In the genomic region with DNA sequence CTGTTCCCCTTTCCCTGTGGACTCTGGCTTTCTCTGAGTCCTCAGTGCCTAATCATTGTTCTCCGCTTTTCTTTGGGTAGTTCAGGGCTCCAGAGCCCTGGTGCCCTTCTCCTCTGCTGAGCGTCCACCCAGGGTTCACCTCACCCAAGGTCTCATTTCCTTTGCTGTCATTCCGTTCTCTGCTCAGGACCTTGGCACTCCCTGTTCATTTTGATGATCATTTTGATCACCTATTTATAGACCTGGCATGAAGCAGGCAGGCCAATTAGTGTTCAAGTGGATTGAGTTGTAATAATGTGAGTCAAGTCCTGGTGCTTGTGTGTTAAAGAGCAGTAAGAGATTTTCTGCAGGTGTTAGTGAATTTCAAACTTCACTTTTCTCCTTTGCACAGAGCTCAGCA, we compare ENCODE assay signal across 12 cellular contexts. TPM values are rescaled to one million over a fixed set of nuclear protein-coding genes. Genes with fewer than 3 reads are reported as not detected.
DNase-seq lines count a peak whose midpoint lies in the region; ATAC-seq and TF ChIP-seq lines count a peak whose summit lies in the region.
"Had no signal": no experiment of that assay in that cellular context is flagged by ENCODE, and none has a peak within 500 bp of the region (broad histone marks: within the 10 kb centered on the region; RNA-seq: fewer than 3 reads in every experiment).

No MANE protein-coding gene starts in this region.

- intact Hi-C loops in activated T-helper 2 cell treated with anti-CD3 and anti-CD28 coated beads, Interferon-gamma antibody, Interleukin-2, Interleukin-4, amounts not matched to agents 10 μg/mL and 5 μg/mL and 100 μg/mL, durations not matched to agents 14 hours and 24 hours and 36 hours (cut with micrococcal nuclease), result loop anchor here (10.0 kb wide), 2 partner anchors 118 to 518 kb away; a partner anchor contains a TSS

- ATAC-seq in GM21717 (IDR thresholded peaks at IDR 0.05; ENCODE audit: unreplicated experiment), result no peak
- ATAC-seq: activated CD4-positive, CD25-positive, alpha-beta regulatory T cell treated with anti-CD3 and anti-CD28 coated beads, Interleukin-2, amount 50 U/mL, for 24 hours; naive thymus-derived CD8-positive, alpha-beta T cell had no signal

- H3K9me3 Mint-ChIP-seq in activated T-helper 2 cell treated with anti-CD3 and anti-CD28 coated beads, Interferon-gamma antibody, Interleukin-2, Interleukin-4, amounts not matched to agents 10 μg/mL and 5 μg/mL and 100 μg/mL, durations not matched to agents 14 hours and 24 hours and 36 hours, result no peaks in the 10 kb centered on the region
- H3K9me3 Mint-ChIP-seq: activated naive CD8-positive, alpha-beta T cell treated with anti-CD3 and anti-CD28 coated beads, Interleukin-2, amount 10 ng/mL, durations not matched to agents 7 days and 5 days; naive thymus-derived CD8-positive, alpha-beta T cell had no signal

- H3K4me1 ChIP-seq in BLaER1, result peaks cover 65% of the 10 kb centered on the region
- peaks cover 8% of the 10 kb centered on the region for H3K4me1 ChIP-seq in parathyroid adenoma

- no peak overlapping the region for H3K4me3 Mint-ChIP-seq in activated T-helper 2 cell treated with anti-CD3 and anti-CD28 coated beads, Interferon-gamma antibody, Interleukin-2, Interleukin-4, amounts not matched to agents 10 μg/mL and 5 μg/mL and 100 μg/mL, durations not matched to agents 14 hours and 24 hours and 36 hours (ENCODE audit: low read depth)
- H3K4me3 Mint-ChIP-seq: activated naive CD8-positive, alpha-beta T cell treated with anti-CD3 and anti-CD28 coated beads, Interleukin-2, amount 10 ng/mL, durations not matched to agents 7 days and 5 days had no signal

- H3K27ac ChIP-seq in BLaER1 (peak overlapping the region; percentile 33; the same call in 1 of the 2 replicates), epithelial cell of prostate (peak overlapping the region; percentile 92), parathyroid adenoma (no peak overlapping the region)

- peaks cover 54% of the 10 kb centered on the region for H3K27me3 Mint-ChIP-seq in activated T-helper 2 cell treated with anti-CD3 and anti-CD28 coated beads, Interferon-gamma antibody, Interleukin-2, Interleukin-4, amounts not matched to agents 10 μg/mL and 5 μg/mL and 100 μg/mL, durations not matched to agents 14 hours and 24 hours and 36 hours (ENCODE audit: low read depth)

- H3K9ac ChIP-seq in BLaER1 (peak overlapping the region; percentile 96), parathyroid adenoma (no peak overlapping the region)

- H2AFZ ChIP-seq in parathyroid adenoma, result no peak overlapping the region

- no peak overlapping the region for H3K27ac Mint-ChIP-seq in activated T-helper 2 cell treated with anti-CD3 and anti-CD28 coated beads, Interferon-gamma antibody, Interleukin-2, Interleukin-4, amounts not matched to agents 10 μg/mL and 5 μg/mL and 100 μg/mL, durations not matched to agents 14 hours and 24 hours and 36 hours
- H3K27ac Mint-ChIP-seq: activated naive CD8-positive, alpha-beta T cell treated with anti-CD3 and anti-CD28 coated beads, Interleukin-2, amount 10 ng/mL, durations not matched to agents 7 days and 5 days; naive thymus-derived CD8-positive, alpha-beta T cell had no signal

- H4K20me1 ChIP-seq in BLaER1, result peaks cover 80% of the 10 kb centered on the region

- H3K27me3 ChIP-seq in BLaER1 (no peaks in the 10 kb centered on the region), MG63 (no peaks in the 10 kb centered on the region), parathyroid adenoma (ENCODE audit: control insufficient read depth, insufficient read depth, low read length) (no peaks in the 10 kb centered on the region)

- H3K4me2 ChIP-seq in BLaER1 (peak overlapping the region; percentile 84), parathyroid adenoma (ENCODE audit: low read length) (peak overlapping the region; percentile 19)

- H3K36me3 ChIP-seq in BLaER1 (peaks cover 14% of the 10 kb centered on the region), MG63 (peaks cover 56% of the 10 kb centered on the region), parathyroid adenoma (ENCODE audit: control insufficient read depth, insufficient read depth, low read length) (no peaks in the 10 kb centered on the region)

- TF ChIP-seq CTCF in parathyroid adenoma (IDR thresholded peaks at IDR 0.05), result no peak

- H3K9me3 ChIP-seq in BLaER1 (no peaks in the 10 kb centered on the region), MG63 (no peaks in the 10 kb centered on the region), parathyroid adenoma (ENCODE audit: control insufficient read depth, low read length) (no peaks in the 10 kb centered on the region)

- DNase-seq in MG63, result no peak
- DNase-seq in epithelial cell of prostate (ENCODE audit: low read depth, low spot score), result no peak
- DNase-seq in activated T-helper 2 cell treated with anti-CD3 and anti-CD28 coated beads, Interferon-gamma antibody, Interleukin-2, Interleukin-4, amounts not matched to agents 10 μg/mL and 5 μg/mL and 100 μg/mL, durations not matched to agents 14 hours and 24 hours and 36 hours (ENCODE audit: low spot score), result no peak
- DNase-seq in ureter (ENCODE audit: low spot score), result no peak
- no peak for DNase-seq in AG08395 (ENCODE audit: low spot score)
- DNase-seq: activated naive CD8-positive, alpha-beta T cell treated with anti-CD3 and anti-CD28 coated beads, Interleukin-2, amount 10 ng/mL, durations not matched to agents 7 days and 5 days; KG1; naive thymus-derived CD8-positive, alpha-beta T cell had no signal

- no peaks in the 10 kb centered on the region for H3K36me3 Mint-ChIP-seq in activated T-helper 2 cell treated with anti-CD3 and anti-CD28 coated beads, Interferon-gamma antibody, Interleukin-2, Interleukin-4, amounts not matched to agents 10 μg/mL and 5 μg/mL and 100 μg/mL, durations not matched to agents 14 hours and 24 hours and 36 hours (ENCODE audit: low read depth)
- H3K36me3 Mint-ChIP-seq: activated naive CD8-positive, alpha-beta T cell treated with anti-CD3 and anti-CD28 coated beads, Interleukin-2, amount 10 ng/mL, durations not matched to agents 7 days and 5 days; naive thymus-derived CD8-positive, alpha-beta T cell had no signal

- H3K4me3 ChIP-seq in BLaER1, result peak overlapping the region; percentile 37
- peak overlapping the region; percentile 82 for H3K4me3 ChIP-seq in MG63
- no peak overlapping the region for H3K4me3 ChIP-seq in parathyroid adenoma (ENCODE audit: low read depth, low read length)

- H3K4me1 Mint-ChIP-seq in activated T-helper 2 cell treated with anti-CD3 and anti-CD28 coated beads, Interferon-gamma antibody, Interleukin-2, Interleukin-4, amounts not matched to agents 10 μg/mL and 5 μg/mL and 100 μg/mL, durations not matched to agents 14 hours and 24 hours and 36 hours (ENCODE audit: low read depth), result peaks cover 10% of the 10 kb centered on the region

- H3K79me2 ChIP-seq in parathyroid adenoma, result peaks cover 48% of the 10 kb centered on the region

RNA-seq across cellular contexts. Expression of a gene that starts 3.6 kb away (rescaled TPM):
- total RNA-seq in MG63 (2014; rRNA removed; shearing (Covaris generic); ENCODE audit: low replicate concordance), result 123 and 124 TPM in 2 replicates
- total RNA-seq in activated T-helper 2 cell treated with anti-CD3 and anti-CD28 coated beads, Interferon-gamma antibody, Interleukin-2, Interleukin-4, amounts not matched to agents 10 μg/mL and 5 μg/mL and 100 μg/mL, durations not matched to agents 14 hours and 24 hours and 36 hours, result 28.7 and 30.1 TPM in 2 replicates
- total RNA-seq in ureter, result 216 TPM
